ENCODE assay signal across 8 cellular contexts in the genomic region with DNA sequence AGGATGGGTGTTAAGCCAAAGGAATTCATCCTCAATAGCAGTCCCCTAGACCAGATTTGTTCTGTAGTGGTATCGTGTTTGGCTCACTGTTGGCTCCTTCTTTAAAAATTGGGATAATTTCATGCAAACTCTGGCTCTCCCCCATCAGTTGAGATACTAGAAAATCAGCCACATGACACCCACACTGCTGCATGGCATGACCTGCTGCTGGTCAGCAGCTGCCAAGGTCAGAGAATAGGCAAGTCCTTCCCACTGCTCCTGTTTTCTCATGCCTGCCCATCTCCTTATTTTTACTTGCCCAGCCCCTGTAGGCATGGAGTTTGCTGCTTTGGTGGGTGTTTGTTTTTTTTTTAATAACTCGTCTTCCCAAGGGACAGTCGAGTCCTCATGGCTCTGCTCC. TPM values are rescaled to one million over a fixed set of nuclear protein-coding genes. Genes with fewer than 3 reads are reported as not detected.
DNase-seq lines count a peak whose midpoint lies in the region; ATAC-seq and TF ChIP-seq lines count a peak whose summit lies in the region.

No MANE protein-coding gene starts in this region.

- H3K9me3 Mint-ChIP-seq in CD4-positive, alpha-beta T cell: no peaks in the 10 kb centered on the region
- no peaks in the 10 kb centered on the region for H3K9me3 Mint-ChIP-seq in nephron progenitor cell

- peaks cover 51% of the 10 kb centered on the region for H3K4me1 Mint-ChIP-seq in CD4-positive, alpha-beta T cell (ENCODE audit: low read depth)
- peaks cover 47% of the 10 kb centered on the region for H3K4me1 Mint-ChIP-seq in nephron progenitor cell

- H3K27me3 ChIP-seq in CD4-positive, alpha-beta T cell (ENCODE audit: control insufficient read depth, insufficient read depth, low read length): no peaks in the 10 kb centered on the region
- no peaks in the 10 kb centered on the region for H3K27me3 ChIP-seq in OCI-LY3 (ENCODE audit: low read depth, low read length)
- no peaks in the 10 kb centered on the region for H3K27me3 ChIP-seq in ectodermal cell (ENCODE audit: control insufficient read depth, insufficient read depth, low read length, poor library complexity, severe bottlenecking)

- H3K4me3 ChIP-seq in OCI-LY3 (ENCODE audit: low read length) (peak overlapping the region; percentile 97), ectodermal cell (ENCODE audit: insufficient read depth, low read depth, low read length) (peak overlapping the region; percentile 51)

- peak overlapping the region; percentile 97 for H3K27ac ChIP-seq in CD4-positive, alpha-beta T cell (ENCODE audit: low read depth, low read length)
- H3K27ac ChIP-seq in OCI-LY3 (ENCODE audit: low read length) (peak overlapping the region; percentile 77; the same call in 1 of the 2 replicates), ectodermal cell (ENCODE audit: insufficient read depth, low read depth, low read length, poor library complexity, severe bottlenecking) (no peak overlapping the region)

- H3K9me3 ChIP-seq in CD4-positive, alpha-beta T cell (ENCODE audit: control insufficient read depth, low read length): no peaks in the 10 kb centered on the region
- no peaks in the 10 kb centered on the region for H3K9me3 ChIP-seq in OCI-LY3 (ENCODE audit: insufficient read depth, low read length)
- no peaks in the 10 kb centered on the region for H3K9me3 ChIP-seq in ectodermal cell (ENCODE audit: control insufficient read depth, low read length)

- no peaks in the 10 kb centered on the region for H4K20me1 ChIP-seq in OCI-LY3 (ENCODE audit: insufficient read depth, low read length)

- POLR2A ChIA-PET in CD4-positive, alpha-beta T cell (lab: Charles Lee): interaction anchor here (0.8 to 4.2 kb wide), 10 partner anchors 12 to 231 kb away, joined by 3 to 59 read pairs (median 10); a partner anchor contains a TSS

- H3K27ac Mint-ChIP-seq in CD4-positive, alpha-beta T cell: peak overlapping the region; percentile 97
- peak overlapping the region; percentile 95 for H3K27ac Mint-ChIP-seq in nephron progenitor cell

- intact Hi-C loops in CD4-positive, alpha-beta T cell (cut with DNase I, micrococcal nuclease): loop anchor here in 1 of 2 experiments (2.0 to 5.0 kb wide), 3 partner anchors 26 to 231 kb away; a partner anchor contains a TSS

- ATAC-seq in CD4-positive, alpha-beta T cell (ENCODE audit: poor library complexity): no peak

- WGBS in ectodermal cell, 2 experiments: 95% methylated on average over 3 of the region's 3 CpGs

- TF ChIP-seq CTCF in CD4-positive, alpha-beta T cell (IDR thresholded peaks at IDR 0.05): no peak
- TF ChIP-seq CTCF in OCI-LY3 (IDR thresholded peaks at IDR 0.05; ENCODE audit: low read depth, low read length) (no peak), nephron progenitor cell (IDR thresholded peaks at IDR 0.05) (no peak)

- peak overlapping the region; percentile 94 for H3K4me3 Mint-ChIP-seq in CD4-positive, alpha-beta T cell
- peak overlapping the region; percentile 100 for H3K4me3 Mint-ChIP-seq in nephron progenitor cell

- peak overlapping the region; percentile 97 for H3K4me2 ChIP-seq in OCI-LY3 (ENCODE audit: low read length)

- peak overlapping the region; percentile 43; the same call in 1 of the 2 replicates for H2AFZ ChIP-seq in OCI-LY3 (ENCODE audit: low read depth, low read length)

- DNase-seq in CD4-positive, alpha-beta T cell: no peak
- DNase-seq in nephron progenitor cell (no peak), NCI-H1930 (lab: John Stamatoyannopoulos, UW) (no peak), dedifferentiated amniotic fluid mesenchymal stem cell (ENCODE audit: extremely low spot score) (no peak)
- no peak for DNase-seq in stimulated activated naive CD4-positive, alpha-beta T cell treated with Interleukin-2 at 50 U/mL for 16 hours (lab: John Stamatoyannopoulos, UW)
- no peak for DNase-seq in activated CD4-positive, CD25-positive, alpha-beta regulatory T cell (lab: John Stamatoyannopoulos, UW)

- H3K4me1 ChIP-seq in OCI-LY3 (ENCODE audit: low read length) (peaks cover 13% of the 10 kb centered on the region), ectodermal cell (ENCODE audit: control insufficient read depth, insufficient read depth, low read length) (peaks cover 12% of the 10 kb centered on the region)

- H3K27me3 Mint-ChIP-seq in CD4-positive, alpha-beta T cell: no peaks in the 10 kb centered on the region
- peaks cover 6% of the 10 kb centered on the region for H3K27me3 Mint-ChIP-seq in nephron progenitor cell (ENCODE audit: low read depth, poor library complexity)

- CTCF ChIA-PET in CD4-positive, alpha-beta T cell (lab: Charles Lee): no interaction called here

- H3K36me3 ChIP-seq in OCI-LY3 (replicated peaks; ENCODE audit: low read depth, low read length) (peaks cover 28% of the 10 kb centered on the region), ectodermal cell (ENCODE audit: control insufficient read depth, insufficient read depth, low read length) (peaks cover 23% of the 10 kb centered on the region)

- H3K36me3 Mint-ChIP-seq in CD4-positive, alpha-beta T cell (ENCODE audit: low read depth): peaks cover 49% of the 10 kb centered on the region
- H3K36me3 Mint-ChIP-seq in nephron progenitor cell (ENCODE audit: low read depth): peaks cover 35% of the 10 kb centered on the region

- H3K9ac ChIP-seq in OCI-LY3 (ENCODE audit: low read length): peak overlapping the region; percentile 96

- peaks cover 48% of the 10 kb centered on the region for H3K79me2 ChIP-seq in OCI-LY3 (ENCODE audit: low read length)

RNA-seq across cellular contexts. Expression of a gene that starts 1.0 kb away (rescaled TPM):
- 100 to 1,000 TPM; 274 to 297 TPM for total RNA-seq in CD4-positive, alpha-beta T cell
- 236 TPM for polyA plus RNA-seq in ectodermal cell (2013, experiment 1 of 4)
- 257 TPM for polyA plus RNA-seq in ectodermal cell (2013, experiment 2 of 4)
- 191 TPM for polyA plus RNA-seq in ectodermal cell (2013, experiment 3 of 4)
- 200 TPM for polyA plus RNA-seq in ectodermal cell (2013, experiment 4 of 4)

RNA-seq across cellular contexts. Expression of a gene that starts 18.7 kb away (rescaled TPM):
- 1 to 10 TPM; 5.1 to 5.7 TPM for total RNA-seq in CD4-positive, alpha-beta T cell
- polyA plus RNA-seq in ectodermal cell (2013, experiment 1 of 4): 6.0 TPM
- 6.3 TPM for polyA plus RNA-seq in ectodermal cell (2013, experiment 2 of 4)
- 4.5 TPM for polyA plus RNA-seq in ectodermal cell (2013, experiment 3 of 4)
- polyA plus RNA-seq in ectodermal cell (2013, experiment 4 of 4): 4.7 TPM

RNA-seq across cellular contexts. Expression of a gene that starts 29.2 kb away (rescaled TPM):
- 1 to 10 TPM; 3.0 to 3.1 TPM for total RNA-seq in CD4-positive, alpha-beta T cell
- polyA plus RNA-seq in ectodermal cell (2013, experiment 1 of 4): 61.2 TPM
- 62.6 TPM for polyA plus RNA-seq in ectodermal cell (2013, experiment 2 of 4)
- polyA plus RNA-seq in ectodermal cell (2013, experiment 3 of 4): 57.8 TPM
- polyA plus RNA-seq in ectodermal cell (2013, experiment 4 of 4): 50.4 TPM

RNA-seq across cellular contexts. Expression of a gene that starts 40.3 kb away (rescaled TPM):
- 10 to 100 TPM; 55.4 to 55.6 TPM for total RNA-seq in CD4-positive, alpha-beta T cell
- polyA plus RNA-seq in ectodermal cell (2013, experiment 1 of 4): 74.0 TPM
- polyA plus RNA-seq in ectodermal cell (2013, experiment 2 of 4): 69.8 TPM
- polyA plus RNA-seq in ectodermal cell (2013, experiment 3 of 4): 61.0 TPM
- 65.4 TPM for polyA plus RNA-seq in ectodermal cell (2013, experiment 4 of 4)

RNA-seq across cellular contexts. Expression of a gene that starts 40.6 kb away (rescaled TPM):
- total RNA-seq in CD4-positive, alpha-beta T cell: 10 to 100 TPM; 34.2 to 36.0 TPM
- 35.5 TPM for polyA plus RNA-seq in ectodermal cell (2013, experiment 1 of 4)
- polyA plus RNA-seq in ectodermal cell (2013, experiment 2 of 4): 36.0 TPM
- 20.0 TPM for polyA plus RNA-seq in ectodermal cell (2013, experiment 3 of 4)
- 22.0 TPM for polyA plus RNA-seq in ectodermal cell (2013, experiment 4 of 4)
